9 cellular contexts compared by ENCODE assay signal in the genomic region with DNA sequence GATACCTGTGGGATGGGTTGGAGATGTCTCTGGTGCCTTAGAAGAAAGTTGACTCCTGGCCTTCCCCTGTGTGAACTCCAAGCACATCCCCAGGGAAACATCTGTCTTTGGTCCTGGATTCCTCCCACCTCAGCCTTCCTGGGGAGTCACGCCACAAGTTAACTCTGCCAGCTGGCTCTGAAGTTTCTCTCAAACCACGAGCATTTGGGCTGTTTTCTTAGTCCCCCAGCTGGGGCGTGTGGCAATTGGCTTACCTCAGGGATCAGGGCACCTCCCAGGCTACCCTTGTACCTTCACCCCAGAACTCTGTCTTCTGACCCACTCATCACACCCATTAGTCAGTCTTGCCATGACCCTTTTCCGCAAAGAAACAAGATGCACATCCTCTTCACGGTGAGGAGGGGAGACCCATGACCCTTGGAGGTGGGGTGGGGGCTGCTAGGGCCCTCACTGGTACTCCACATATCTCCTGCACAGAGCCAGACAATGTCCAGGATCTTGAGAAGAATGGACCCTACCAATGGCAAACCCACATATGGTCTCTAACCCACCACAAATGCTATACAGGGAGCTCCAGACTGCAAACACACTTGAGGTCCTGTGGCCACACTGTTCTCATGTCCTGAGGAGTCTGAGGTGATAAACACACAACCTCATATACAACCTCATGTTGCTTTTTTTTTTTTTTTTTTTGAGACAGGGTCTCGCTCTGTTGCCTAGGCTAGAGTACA. TPM values are rescaled to one million over a fixed set of nuclear protein-coding genes. Genes with fewer than 3 reads are reported as not detected.
DNase-seq lines count a peak whose midpoint lies in the region; ATAC-seq lines count a peak whose summit lies in the region.
"Had no signal": no experiment of that assay in that cellular context is flagged by ENCODE, and none has a peak within 500 bp of the region (broad histone marks: within the 10 kb centered on the region; RNA-seq: fewer than 3 reads in every experiment).

No MANE protein-coding gene starts in this region.

- peaks cover 13% of the 10 kb centered on the region for H3K4me1 Mint-ChIP-seq in T-helper 17 cell

- H3K4me3 ChIP-seq in BLaER1, result no peak overlapping the region; the same call in 1 of the 2 replicates
- H3K4me3 ChIP-seq: suprapubic skin had no signal

- DNase-seq in D341Med (ENCODE audit: low spot score) (peak; percentile 13), T-helper 17 cell (no peak), glomerular visceral epithelial cell (ENCODE audit: extremely low spot score) (peak; percentile 23), OCI-M1 (lab: John Stamatoyannopoulos, UW) (no peak), left ventricle myocardium superior (no peak)

- H4K20me1 ChIP-seq in BLaER1, result peaks cover 43% of the 10 kb centered on the region

- H3K4me2 ChIP-seq in BLaER1, result peak overlapping the region; percentile 90

- H3K27ac ChIP-seq in BLaER1, result peak overlapping the region; percentile 70; the same call in 1 of the 2 replicates
- H3K27ac ChIP-seq: suprapubic skin had no signal

- H3K4me3 Mint-ChIP-seq in T-helper 17 cell, result peak overlapping the region; percentile 1

- H3K27ac Mint-ChIP-seq in T-helper 17 cell, result peak overlapping the region; percentile 39

- peaks cover 53% of the 10 kb centered on the region for H3K36me3 ChIP-seq in BLaER1

- no peaks in the 10 kb centered on the region for H3K36me3 Mint-ChIP-seq in T-helper 17 cell (ENCODE audit: low read depth)

- H3K9ac ChIP-seq in BLaER1, result no peak overlapping the region

- H3K27me3 Mint-ChIP-seq in T-helper 17 cell, result no peaks in the 10 kb centered on the region

- peaks cover 74% of the 10 kb centered on the region for H3K4me1 ChIP-seq in BLaER1

- intact Hi-C loops in left ventricle myocardium superior (cut with micrococcal nuclease), result no loop called here

- peaks cover 16% of the 10 kb centered on the region for H3K9me3 ChIP-seq in BLaER1
- no peaks in the 10 kb centered on the region for H3K9me3 ChIP-seq in T-helper 17 cell (ENCODE audit: control insufficient read depth, low read length, poor library complexity, severe bottlenecking)
- H3K9me3 ChIP-seq: suprapubic skin had no signal

- H3K27me3 ChIP-seq in BLaER1, result no peaks in the 10 kb centered on the region
- H3K27me3 ChIP-seq: suprapubic skin had no signal

- ATAC-seq in T-helper 17 cell, result no peak
- no peak for ATAC-seq in HG02884 (IDR thresholded peaks at IDR 0.05; ENCODE audit: unreplicated experiment)
- no peak for ATAC-seq in GM18873 (IDR thresholded peaks at IDR 0.05; ENCODE audit: low FRiP score, unreplicated experiment)
- no peak for ATAC-seq in left ventricle myocardium superior

RNA-seq across cellular contexts. Expression of a gene that starts 3.9 kb away (rescaled TPM):
- 10 to 100 TPM; 31.6 to 45.0 TPM for total RNA-seq in T-helper 17 cell
- 13.5 TPM for total RNA-seq in left ventricle myocardium superior

RNA-seq across cellular contexts. Expression of a gene that starts 14.9 kb away (rescaled TPM):
- total RNA-seq in T-helper 17 cell (10 to 100 TPM; 24.7 to 27.3 TPM), left ventricle myocardium superior (42.3 TPM)

RNA-seq across cellular contexts. Expression of a gene that starts 17.6 kb away (rescaled TPM):
- total RNA-seq in T-helper 17 cell (100 to 1,000 TPM; 344 to 450 TPM), left ventricle myocardium superior (96.9 TPM)

Comparison
In these comparisons a context has a peak if more than half of its experiments do, and no peak if none do; other contexts are left out.
1. DNase-seq: peak in D341Med (single experiment) and glomerular visceral epithelial cell (single experiment); none in T-helper 17 cell (0 of 3), OCI-M1 (single experiment) and left ventricle myocardium superior (single experiment).